In the genomic region with DNA sequence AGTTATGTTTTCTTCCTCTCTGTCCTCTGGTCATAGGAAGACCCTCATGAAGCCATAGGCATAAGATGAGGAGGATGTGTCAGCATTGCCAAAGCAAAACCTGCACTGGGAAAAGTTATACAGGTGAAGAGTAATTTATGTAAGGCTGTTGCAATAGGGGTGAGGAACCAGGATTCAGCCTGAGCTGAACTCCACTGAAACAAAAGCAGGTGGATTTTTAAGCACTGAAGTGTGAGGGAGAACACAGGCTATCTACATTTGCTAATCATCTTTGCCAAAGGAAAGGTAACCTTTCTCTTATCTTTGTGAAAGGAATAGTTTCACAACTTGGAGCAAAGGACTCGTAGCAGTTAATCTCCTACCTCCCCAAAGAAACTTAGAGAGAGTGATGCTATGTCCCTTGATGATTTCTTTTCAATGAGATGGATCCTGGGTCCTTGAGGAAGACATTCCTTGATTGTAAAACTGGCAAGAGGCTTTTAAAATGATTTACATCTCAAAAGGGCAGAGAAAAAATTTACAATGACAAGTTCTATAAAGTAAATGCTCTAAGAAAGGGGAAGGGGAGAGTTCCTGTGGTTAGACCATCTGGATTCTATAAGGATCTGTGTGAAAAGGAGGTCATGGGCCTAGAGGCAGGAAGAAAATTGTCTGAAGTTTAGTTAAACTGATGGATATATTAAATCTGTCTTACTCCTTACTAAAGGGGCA, we compare ENCODE assay signal across 18 cellular contexts.
"Had no signal": no experiment of that assay in that cellular context is flagged by ENCODE, and none has a peak within 500 bp of the region (broad histone marks: within the 10 kb centered on the region; RNA-seq: fewer than 3 reads in every experiment).

No MANE protein-coding gene starts in this region.

- H3K27me3 ChIP-seq: gastrocnemius medialis, right atrium auricular region, suprapubic skin, transverse colon had no signal

- H3K4me3 ChIP-seq: gastrocnemius medialis, right atrium auricular region, skin epidermis, suprapubic skin, transverse colon had no signal

- H3K4me1 ChIP-seq: gastrocnemius medialis, right atrium auricular region, suprapubic skin, transverse colon had no signal

- H3K27ac ChIP-seq: gastrocnemius medialis, right atrium auricular region, skin epidermis, suprapubic skin, transverse colon, VCaP had no signal

- DNase-seq: activated CD4-positive, alpha-beta T cell treated with anti-CD3 and anti-CD28 coated beads for 1 hour; activated CD4-positive, alpha-beta T cell treated with anti-CD3 and anti-CD28 coated beads, Interleukin-2, amount 50 U/mL, for 4 hours; activated naive CD8-positive, alpha-beta T cell treated with anti-CD3 and anti-CD28 coated beads for 36 hours; activated T-cell treated with anti-CD3 and anti-CD28 coated beads for 4 hours; amniotic stem cell; effector CD8-positive, alpha-beta T cell; gastrocnemius medialis; head of caudate nucleus; midbrain; stimulated activated CD4-positive, alpha-beta T cell treated with anti-CD3 and anti-CD28 coated beads, Interleukin-4, amount 100 ng/mL, for 1 hour; stimulated activated naive CD8-positive, alpha-beta T cell treated with anti-CD3 and anti-CD28 coated beads, Interleukin-15, amount 100 ng/mL, for 72 hours; T-helper 17 cell; transverse colon had no signal

- FAIRE-seq: keratinocyte had no signal

- H3K9me3 ChIP-seq: gastrocnemius medialis, right atrium auricular region, suprapubic skin, transverse colon had no signal

- H3K36me3 ChIP-seq: gastrocnemius medialis, right atrium auricular region, suprapubic skin, transverse colon had no signal
